ENCODE assay signal across 1 cellular context in the genomic region with DNA sequence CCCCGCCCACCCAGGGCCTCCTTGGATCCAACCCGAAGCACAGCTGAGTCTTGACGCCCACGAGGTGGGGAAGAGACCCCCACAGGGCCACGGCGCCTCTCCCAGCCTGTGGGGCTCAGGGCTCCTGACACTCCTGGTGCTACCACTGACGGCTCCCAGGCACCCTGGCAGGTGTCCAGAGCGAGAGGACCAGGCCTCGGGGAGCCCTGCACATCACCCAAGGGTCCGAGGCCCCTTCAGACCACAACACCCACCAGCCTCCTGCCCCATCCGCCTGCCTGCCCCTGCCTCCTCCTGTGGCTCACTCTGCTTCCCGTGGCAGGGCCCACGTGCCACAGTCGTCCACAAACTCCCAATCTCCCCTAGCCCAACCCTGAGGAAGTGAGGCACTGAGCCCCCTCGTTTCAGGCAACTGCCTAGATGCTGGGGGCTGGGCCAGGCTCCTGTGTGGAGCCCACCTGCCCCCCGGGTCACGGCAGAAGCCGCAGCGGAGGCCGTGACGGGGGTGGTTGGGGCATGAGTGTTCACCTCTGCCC.
TF ChIP-seq lines count a peak whose summit lies in the region.

No MANE protein-coding gene starts in this region.

TF ChIP-seq in K562, 482 proteins besides CTCF, POLR2A, EP300 and RAD21:
- TF ChIP-seq SAFB (IDR thresholded peaks at IDR 0.05; ENCODE audit: borderline replicate concordance, low read depth, low read length) (no peak), L3MBTL2 (IDR thresholded peaks at IDR 0.05) (peak; percentile 58; the same call in 1 of the 2 replicates), ARID4B (CRISPR knock-in tag; IDR thresholded peaks at IDR 0.05) (0 out of 2 replicates have a peak, but pooled peaks have one; percentile 3), HMGN3 (IDR thresholded peaks at IDR 0.05; ENCODE audit: borderline replicate concordance, extremely low read depth, insufficient read length, low read depth, low read length) (peak; percentile 6), POLR2G (IDR thresholded peaks at IDR 0.05; ENCODE audit: low read depth, low read length) (no peak), RBFOX2 (IDR thresholded peaks at IDR 0.05; ENCODE audit: low read depth, low read length) (peak; percentile 6; the same call in 1 of the 2 replicates)
- TF ChIP-seq, protein P1, sequence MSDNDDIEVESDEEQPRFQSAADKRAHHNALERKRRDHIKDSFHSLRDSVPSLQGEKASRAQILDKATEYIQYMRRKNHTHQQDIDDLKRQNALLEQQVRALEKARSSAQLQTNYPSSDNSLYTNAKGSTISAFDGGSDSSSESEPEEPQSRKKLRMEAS (CRISPR knock-in tag; IDR thresholded peaks at IDR 0.05) = peak; percentile 0; the same call in 1 of the 2 replicates
